ENCODE assay signal across 15 cellular contexts in genomic region chr7:134470864-134471263, GRCh38. TPM values are rescaled to one million over a fixed set of nuclear protein-coding genes. Genes with fewer than 3 reads are reported as not detected.
DNase-seq lines count a peak whose midpoint lies in the region; ATAC-seq, FAIRE-seq and TF ChIP-seq lines count a peak whose summit lies in the region.
"Had no signal": no experiment of that assay in that cellular context is flagged by ENCODE, and none has a peak within 500 bp of the region (broad histone marks: within the 10 kb centered on the region; RNA-seq: fewer than 3 reads in every experiment).

No MANE protein-coding gene starts in this region.

- H3K27me3 ChIP-seq in bronchial epithelial cell (ENCODE audit: control insufficient read depth, insufficient read depth, low read length) (no peaks in the 10 kb centered on the region), left lung (no peaks in the 10 kb centered on the region)
- H3K27me3 ChIP-seq: transverse colon had no signal

- peaks cover 0 to 4% of the 10 kb centered on the region in 2 donors for H3K4me1 ChIP-seq in left lung
- H3K4me1 ChIP-seq: transverse colon had no signal

- H3K27ac ChIP-seq in left lung: no peak overlapping the region
- H3K27ac ChIP-seq: 22Rv1, parathyroid adenoma, transverse colon had no signal

- no peak for FAIRE-seq in bronchial epithelial cell (lab: Jason Lieb, UNC)

- ATAC-seq in left lung: peak; percentile 34
- no peak for ATAC-seq in HG03520 (IDR thresholded peaks at IDR 0.05; ENCODE audit: unreplicated experiment)

- H3K9me3 ChIP-seq in left lung: no peaks in the 10 kb centered on the region
- H3K9me3 ChIP-seq: transverse colon had no signal

- H3K4me3 ChIP-seq in bronchial epithelial cell (ENCODE audit: low read depth, low read length): no peak overlapping the region
- no peak overlapping the region for H3K4me3 ChIP-seq in left lung
- H3K4me3 ChIP-seq: transverse colon had no signal

- intact Hi-C loops in left lung (cut with DNase I): no loop called here

- TF ChIP-seq CTCF in bronchial epithelial cell (IDR thresholded peaks at IDR 0.05; ENCODE audit: insufficient read depth, low read length, severe bottlenecking): no peak
- no peak for TF ChIP-seq CTCF in left lung (IDR thresholded peaks at IDR 0.05)

- DNase-seq in DMS53 (lab: John Stamatoyannopoulos, UW) (peak; percentile 30), DMS53 treated with DMSO at 0.1 percent for 48 hours (lab: John Stamatoyannopoulos, UW; ENCODE audit: unreplicated experiment) (no peak), MV-4-11 (lab: John Stamatoyannopoulos, UW) (peak; percentile 48), bronchial epithelial cell (ENCODE audit: low read depth) (peak; percentile 95), left lung (no peak), NCI-H146 (lab: John Stamatoyannopoulos, UW) (no peak), GF-D8 (lab: John Stamatoyannopoulos, UW) (no peak)
- DNase-seq: activated T-cell treated with anti-CD3 and anti-CD28 coated beads, Interleukin-2, amount 50 U/mL, for 4 hours; COR-L47; NCI-H2081 treated with DMSO at 0.1 percent for 48 hours; transverse colon had no signal

- H3K36me3 ChIP-seq in bronchial epithelial cell (ENCODE audit: control insufficient read depth, insufficient read depth, low read length) (no peaks in the 10 kb centered on the region), left lung (no peaks in the 10 kb centered on the region)
- H3K36me3 ChIP-seq: transverse colon had no signal

RNA-seq across cellular contexts. Expression of gene AKR1B1, which starts 12.0 kb away (rescaled TPM):
- total RNA-seq in bronchial epithelial cell: 77.1 and 102 TPM in 2 replicates
- 10 to 100 TPM; 79.1 to 85.0 TPM for total RNA-seq in left lung

RNA-seq across cellular contexts. Expression of gene AKR1B10, which starts 56.5 kb away (rescaled TPM):
- total RNA-seq in bronchial epithelial cell (6.5 and 11.1 TPM in 2 replicates), left lung (not detected)
- total RNA-seq: mononuclear cell had no signal

Comparison
In these comparisons a context has a peak if more than half of its experiments do, and no peak if none do; other contexts are left out.
1. DNase-seq: peak in DMS53 (single experiment), MV-4-11 (single experiment) and bronchial epithelial cell (single experiment); none in DMS53 treated with DMSO at 0.1 percent for 48 hours (single experiment), left lung (0 of 2), NCI-H146 (single experiment) and GF-D8 (single experiment).